ENCODE assay signal across 15 cellular contexts in genomic region chr9:35771079-35771441, GRCh38. TPM values are rescaled to one million over a fixed set of nuclear protein-coding genes. Genes with fewer than 3 reads are reported as not detected.
A peak's percentile ranks its signal among the peaks of the same experiment; 100 is the strongest.
DNase-seq lines count a peak whose midpoint lies in the region; ATAC-seq and TF ChIP-seq lines count a peak whose summit lies in the region.
"Had no signal": no experiment of that assay in that cellular context is flagged by ENCODE, and none has a peak within 500 bp of the region (broad histone marks: within the 10 kb centered on the region; RNA-seq: fewer than 3 reads in every experiment).

No MANE protein-coding gene starts in this region.

- H3K27ac ChIP-seq in right lobe of liver (peak overlapping the region; percentile 4 to 18 (median 7)), thoracic aorta (peak overlapping the region; percentile 16 to 52)

- DNase-seq in NCI-H2196 treated with DMSO at 0.1 percent for 48 hours (lab: John Stamatoyannopoulos, UW; ENCODE audit: unreplicated experiment) (peak; percentile 43), cerebellar nuclear complex (lab: John Stamatoyannopoulos, UW) (peak; percentile 83 to 90), right lobe of liver (no peak), thoracic aorta (ENCODE audit: low spot score) (no peak), SKM-1 (lab: John Stamatoyannopoulos, UW; ENCODE audit: unreplicated experiment) (no peak), mesenteric fat pad (ENCODE audit: low spot score) (no peak), kidney glomerular epithelial cell (lab: John Stamatoyannopoulos, UW) (no peak)
- DNase-seq: activated naive CD4-positive, alpha-beta T cell treated with Interleukin-2 at 50 U/mL for 16 hours; CD4-positive, alpha-beta T cell; central memory CD4-positive, alpha-beta T cell; GOT3; MV-4-11; NCI-H526; stimulated activated naive CD4-positive, alpha-beta T cell treated with Interleukin-2 at 50 U/mL for 16 hours had no signal

- H3K9me3 ChIP-seq in right lobe of liver (no peaks in the 10 kb centered on the region), thoracic aorta (no peaks in the 10 kb centered on the region)

- ATAC-seq in right lobe of liver (peak; percentile 68 to 80 (median 72)), thoracic aorta (ENCODE audit: insufficient number of reproducible peaks, low FRiP score, low read depth) (peak; percentile 37), HG03571 (IDR thresholded peaks at IDR 0.05; ENCODE audit: unreplicated experiment) (no peak)

- intact Hi-C loops in right lobe of liver (cut with DNase I): no loop called here

- H3K36me3 ChIP-seq in right lobe of liver (no peaks in the 10 kb centered on the region), thoracic aorta (no peaks in the 10 kb centered on the region)

- H3K27me3 ChIP-seq in right lobe of liver (no peaks in the 10 kb centered on the region), thoracic aorta (replicated peaks; ENCODE audit: insufficient read depth) (no peaks in the 10 kb centered on the region)

- H3K4me1 ChIP-seq in right lobe of liver (peaks cover 0 to 29% (median 12%) of the 10 kb centered on the region in 4 donors), thoracic aorta (ENCODE audit: control insufficient read depth in 1 of 2, low read depth in 2 of 2) (peaks cover 11 to 25% of the 10 kb centered on the region in 2 donors)

- 11% methylated on average over 4 of the region's 4 CpGs for WGBS in right lobe of liver (ENCODE audit: insufficient coverage, low coverage, low lambda C conversion rate, missing lambda C conversion rate)

- H3K4me3 ChIP-seq in right lobe of liver (peak overlapping the region in 1 of 3 donors; percentile 9), thoracic aorta (no peak overlapping the region)

- TF ChIP-seq CTCF in right lobe of liver (IDR thresholded peaks at IDR 0.05): no peak
- TF ChIP-seq CTCF in thoracic aorta (IDR thresholded peaks at IDR 0.05): no peak

- no peak for TF ChIP-seq POLR2A in right lobe of liver (IDR thresholded peaks at IDR 0.05)

RNA-seq across cellular contexts. Expression of gene MSMP, which starts 17.0 kb away (rescaled TPM):
- total RNA-seq in right lobe of liver (not detected), thoracic aorta (not detected), mesenteric fat pad (not detected)
- total RNA-seq: CD4-positive, alpha-beta T cell had no signal

RNA-seq across cellular contexts. Expression of gene NPR2, which starts 20.3 kb away (rescaled TPM):
- total RNA-seq in right lobe of liver (10 to 100 TPM in 5 of 6 experiments, 1 to 10 TPM in 1; 2.8 to 34.5 (median 13.1) TPM), thoracic aorta (10 to 100 TPM; 30.8 to 38.2 TPM), mesenteric fat pad (23.2 TPM)

RNA-seq across cellular contexts. Expression of gene RGP1, which starts 22.0 kb away (rescaled TPM):
- total RNA-seq in right lobe of liver: 10 to 100 TPM in 5 of 6 experiments, 1 to 10 TPM in 1; 9.5 to 13.0 (median 11.4) TPM
- 10 to 100 TPM; 23.0 to 24.5 TPM for total RNA-seq in thoracic aorta
- 25.0 TPM for total RNA-seq in mesenteric fat pad

RNA-seq across cellular contexts. Expression of gene GBA2, which starts 22.0 kb away (rescaled TPM):
- total RNA-seq in right lobe of liver (10 to 100 TPM; 29.5 to 53.7 (median 35.2) TPM), thoracic aorta (100 to 1,000 TPM in 1 of 2 donors, 10 to 100 TPM in 1; 75.8 to 115 TPM), mesenteric fat pad (54.5 TPM)

RNA-seq across cellular contexts. Expression of gene CREB3, which starts 38.6 kb away (rescaled TPM):
- 10 to 100 TPM; 12.1 to 35.2 (median 17.8) TPM for total RNA-seq in right lobe of liver
- 10 to 100 TPM; 46.0 to 62.4 TPM for total RNA-seq in thoracic aorta
- total RNA-seq in mesenteric fat pad: 42.5 TPM

Comparison
In these comparisons a context has a peak if more than half of its experiments do, and no peak if none do; other contexts are left out.
1. DNase-seq: peak in NCI-H2196 treated with DMSO at 0.1 percent for 48 hours (single experiment) and cerebellar nuclear complex (2 of 2); none in right lobe of liver (0 of 3), thoracic aorta (single experiment), SKM-1 (single experiment), mesenteric fat pad (single experiment) and kidney glomerular epithelial cell (single experiment).